ENCODE assay signal across 26 cellular contexts in the genomic region with DNA sequence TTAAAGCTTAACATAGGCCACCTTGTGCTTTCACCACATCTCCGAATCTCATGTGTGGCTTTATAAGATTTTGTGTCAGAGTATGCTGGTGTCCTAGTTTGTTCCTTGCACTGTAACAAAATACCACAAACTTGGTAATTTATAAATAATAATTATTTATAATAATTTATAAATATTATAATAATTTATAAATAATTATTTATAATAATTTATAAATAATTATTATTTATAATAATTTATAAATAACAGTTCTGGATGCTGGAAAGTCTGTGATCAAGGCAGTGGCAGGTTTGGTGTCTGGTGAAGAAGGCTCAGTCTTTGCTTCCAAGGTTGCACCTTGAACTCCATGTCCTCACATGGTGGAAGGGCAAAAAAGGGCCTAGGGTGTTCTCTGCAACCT.
DNase-seq lines count a peak whose midpoint lies in the region; ATAC-seq, FAIRE-seq and TF ChIP-seq lines count a peak whose summit lies in the region.
"Had no signal": no experiment of that assay in that cellular context is flagged by ENCODE, and none has a peak within 500 bp of the region (broad histone marks: within the 10 kb centered on the region; RNA-seq: fewer than 3 reads in every experiment).

No MANE protein-coding gene starts in this region.

- H3K27me3 Mint-ChIP-seq in activated CD8-positive, alpha-beta T cell treated with anti-CD3 and anti-CD28 coated beads for 36 hours, result no peaks in the 10 kb centered on the region
- H3K27me3 Mint-ChIP-seq: B cell; CD4-positive, alpha-beta T cell had no signal

- no peaks in the 10 kb centered on the region for H3K27me3 ChIP-seq in upper lobe of left lung
- H3K27me3 ChIP-seq: BLaER1 treated with 17β-estradiol and CSF1 and Interleukin-3, amounts not matched to agents 10 nM and 100 nM had no signal

- no peak overlapping the region for H3K4me3 Mint-ChIP-seq in activated CD8-positive, alpha-beta T cell treated with anti-CD3 and anti-CD28 coated beads for 36 hours
- H3K4me3 Mint-ChIP-seq: B cell; CD4-positive, alpha-beta T cell; CD8-positive, alpha-beta T cell had no signal

- H3K9me3 ChIP-seq in upper lobe of left lung, result no peaks in the 10 kb centered on the region
- H3K9me3 ChIP-seq: A549; BLaER1 treated with 17β-estradiol and CSF1 and Interleukin-3, amounts not matched to agents 10 nM and 100 nM had no signal

- H3K4me1 Mint-ChIP-seq in activated CD8-positive, alpha-beta T cell treated with anti-CD3 and anti-CD28 coated beads for 36 hours (ENCODE audit: low read depth), result no peaks in the 10 kb centered on the region
- H3K4me1 Mint-ChIP-seq: B cell had no signal

- H3K4me1 ChIP-seq in upper lobe of left lung, result no peaks in the 10 kb centered on the region
- H3K4me1 ChIP-seq: A549, Caco-2 had no signal

- no peak for TF ChIP-seq EP300 in upper lobe of left lung (IDR thresholded peaks at IDR 0.05)

- H3K4me3 ChIP-seq in upper lobe of left lung, result no peak overlapping the region
- H3K4me3 ChIP-seq: A549; BLaER1 treated with 17β-estradiol and CSF1 and Interleukin-3, amounts not matched to agents 10 nM and 100 nM had no signal

- intact Hi-C loops in activated CD8-positive, alpha-beta T cell treated with anti-CD3 and anti-CD28 coated beads for 36 hours (cut with micrococcal nuclease), result no loop called here

- 96 to 98% methylated on average over 1 of the region's 1 CpG for WGBS in upper lobe of left lung, 2 donors

- POLR2A ChIA-PET in activated CD8-positive, alpha-beta T cell treated with anti-CD3 and anti-CD28 coated beads for 36 hours (lab: Charles Lee), result no interaction called here

- no peak for TF ChIP-seq POLR2A in upper lobe of left lung (IDR thresholded peaks at IDR 0.05)

- H3K36me3 ChIP-seq in upper lobe of left lung, result no peaks in the 10 kb centered on the region
- H3K36me3 ChIP-seq: BLaER1 treated with 17β-estradiol and CSF1 and Interleukin-3, amounts not matched to agents 10 nM and 100 nM had no signal

- no peaks in the 10 kb centered on the region for H3K36me3 Mint-ChIP-seq in activated CD8-positive, alpha-beta T cell treated with anti-CD3 and anti-CD28 coated beads for 36 hours (ENCODE audit: low read depth)
- H3K36me3 Mint-ChIP-seq: CD8-positive, alpha-beta T cell had no signal

- H3K27ac Mint-ChIP-seq in activated CD8-positive, alpha-beta T cell treated with anti-CD3 and anti-CD28 coated beads for 36 hours, result no peak overlapping the region
- H3K27ac Mint-ChIP-seq: B cell; CD4-positive, alpha-beta T cell; CD8-positive, alpha-beta T cell had no signal

- ATAC-seq in HG03280 (IDR thresholded peaks at IDR 0.05; ENCODE audit: unreplicated experiment) (no peak), upper lobe of left lung (ENCODE audit: low FRiP score in 2 of 2) (no peak)
- ATAC-seq in activated CD8-positive, alpha-beta T cell treated with anti-CD3 and anti-CD28 coated beads for 36 hours, result no peak
- ATAC-seq: A549; CD8-positive, alpha-beta T cell had no signal

- FAIRE-seq in RCC 7860 (lab: Jason Lieb, UNC) (peak; percentile 54), colon (lab: Jason Lieb, UNC) (peak; percentile 65)
- FAIRE-seq: A549, GM12891, GM19239 had no signal

- CTCF ChIA-PET in activated CD8-positive, alpha-beta T cell treated with anti-CD3 and anti-CD28 coated beads for 36 hours (lab: Charles Lee), result interaction anchor here (0.9 kb wide), 1 partner anchor 104 kb away, joined by 3 read pairs; no protein-coding TSS in a partner anchor

- peak; percentile 33 for DNase-seq in D341Med (ENCODE audit: low spot score)
- no peak for DNase-seq in RCC 7860 (ENCODE audit: low spot score)
- DNase-seq in activated CD4-positive, alpha-beta T cell treated with anti-CD3 and anti-CD28 coated beads, Interleukin-2, amount 50 U/mL, for 1 hour, result no peak
- DNase-seq in activated CD8-positive, alpha-beta T cell treated with anti-CD3 and anti-CD28 coated beads for 36 hours, result no peak
- no peak for DNase-seq in upper lobe of left lung
- DNase-seq: 8988T; AML-193; Caco-2; Calu3; CD4-positive, alpha-beta T cell; CD8-positive, alpha-beta T cell; DMS 273 treated with DMSO at 0.1 percent for 48 hours; DMS153; DMS53; DMS79; DND-41; EL; GF-D8 had no signal

- TF ChIP-seq CTCF in activated CD8-positive, alpha-beta T cell treated with anti-CD3 and anti-CD28 coated beads for 36 hours (IDR thresholded peaks at IDR 0.05), result no peak
- no peak for TF ChIP-seq CTCF in upper lobe of left lung (IDR thresholded peaks at IDR 0.05)

- H3K9me3 Mint-ChIP-seq in activated CD8-positive, alpha-beta T cell treated with anti-CD3 and anti-CD28 coated beads for 36 hours, result no peaks in the 10 kb centered on the region
- H3K9me3 Mint-ChIP-seq: CD4-positive, alpha-beta T cell; CD8-positive, alpha-beta T cell had no signal

- H3K27ac ChIP-seq in upper lobe of left lung, result no peak overlapping the region
- H3K27ac ChIP-seq: A549; BLaER1 treated with 17β-estradiol and CSF1 and Interleukin-3, amounts not matched to agents 10 nM and 100 nM; C4-2B had no signal
